ENCODE assay signal across 18 cellular contexts in genomic region chr13:46129124-46129523, GRCh38. TPM values are rescaled to one million over a fixed set of nuclear protein-coding genes. Genes with fewer than 3 reads are reported as not detected.
"Had no signal": no experiment of that assay in that cellular context is flagged by ENCODE, and none has a peak within 500 bp of the region (broad histone marks: within the 10 kb centered on the region; RNA-seq: fewer than 3 reads in every experiment).

No MANE protein-coding gene starts in this region.

- H3K27ac Mint-ChIP-seq: activated CD4-positive, alpha-beta memory T cell treated with anti-CD3 and anti-CD28 coated beads, Interleukin-2, amount 10 ng/mL, durations not matched to agents 7 days and 5 days had no signal

- H3K27me3 Mint-ChIP-seq: activated CD4-positive, alpha-beta memory T cell treated with anti-CD3 and anti-CD28 coated beads, Interleukin-2, amount 10 ng/mL, durations not matched to agents 7 days and 5 days; T-cell had no signal

- ATAC-seq: gastrocnemius medialis, heart right ventricle, left lung, T-cell had no signal

- H3K4me3 Mint-ChIP-seq: activated CD4-positive, alpha-beta memory T cell treated with anti-CD3 and anti-CD28 coated beads, Interleukin-2, amount 10 ng/mL, durations not matched to agents 7 days and 5 days; neural crest cell; T-cell had no signal

- DNase-seq: activated CD4-positive, alpha-beta memory T cell treated with anti-CD3 and anti-CD28 coated beads, Interleukin-2, amount 10 ng/mL, durations not matched to agents 7 days and 5 days; activated gamma-delta T cell treated with Interleukin-2 at 50 U/mL for 16 hours; amniotic stem cell; body of pancreas; central memory CD4-positive, alpha-beta T cell; effector CD4-positive, alpha-beta T cell; gastrocnemius medialis; heart right ventricle; left lung; ovary; stimulated activated CD4-positive, alpha-beta T cell treated with anti-CD3 and anti-CD28 coated beads, Interleukin-15, amount 100 ng/mL, for 24 hours; stimulated activated CD4-positive, alpha-beta T cell treated with anti-CD3 and anti-CD28 coated beads, Interleukin-4, amount 100 ng/mL, for 4 hours; T-cell; tibial artery; uterus had no signal

- H3K9me3 Mint-ChIP-seq: activated CD4-positive, alpha-beta memory T cell treated with anti-CD3 and anti-CD28 coated beads, Interleukin-2, amount 10 ng/mL, durations not matched to agents 7 days and 5 days; neural crest cell; T-cell had no signal

RNA-seq across cellular contexts. Expression of gene CPB2, which starts 24.3 kb away (rescaled TPM):
- total RNA-seq: activated CD4-positive, alpha-beta memory T cell treated with anti-CD3 and anti-CD28 coated beads, Interleukin-2, amount 10 ng/mL, durations not matched to agents 7 days and 5 days; heart right ventricle; renal cortical epithelial cell; skeletal muscle tissue had no signal
